ENCODE assay signal across 17 cellular contexts in genomic region chr18:7020995-7021777, GRCh38.
"Had no signal": no experiment of that assay in that cellular context is flagged by ENCODE, and none has a peak within 500 bp of the region (broad histone marks: within the 10 kb centered on the region; RNA-seq: fewer than 3 reads in every experiment).

No MANE protein-coding gene starts in this region.

- DNase-seq: activated CD4-positive, alpha-beta T cell treated with anti-CD3 and anti-CD28 coated beads, Interleukin-2, amount 10 ng/mL, durations not matched to agents 7 days and 5 days; activated CD4-positive, CD25-positive, alpha-beta regulatory T cell; activated naive CD4-positive, alpha-beta T cell treated with anti-CD3 and anti-CD28 coated beads, Interleukin-2, amount 50 U/mL, for 16 hours; amygdala; left cardiac atrium; naive B cell; posterior cingulate gyrus; small intestine; stimulated activated naive B cell treated with anti-CD40 and anti-IgM and Interleukin-4, amounts not matched to agents 10 μg/mL and 1 μg/mL and 100 μg/mL, for 72 hours; substantia nigra; transverse colon had no signal

- H3K9me3 Mint-ChIP-seq: activated CD4-positive, alpha-beta T cell treated with anti-CD3 and anti-CD28 coated beads, Interleukin-2, amount 10 ng/mL, durations not matched to agents 7 days and 5 days; brain had no signal

- H3K4me3 Mint-ChIP-seq: activated CD4-positive, alpha-beta T cell treated with anti-CD3 and anti-CD28 coated beads, Interleukin-2, amount 10 ng/mL, durations not matched to agents 7 days and 5 days; brain; naive B cell; stimulated activated naive B cell treated with anti-CD40 and anti-IgM and Interleukin-4, amounts not matched to agents 10 μg/mL and 1 μg/mL and 100 μg/mL, for 72 hours; T-helper 1 cell treated with Interleukin-12 subunit alpha and Interleukin-12 subunit beta and Interleukin-4 antibody, amounts not matched to agents 30 μg/mL and 1 μg/mL, for 36 hours had no signal

- H3K27ac Mint-ChIP-seq: activated CD4-positive, alpha-beta T cell treated with anti-CD3 and anti-CD28 coated beads, Interleukin-2, amount 10 ng/mL, durations not matched to agents 7 days and 5 days; activated T-helper 2 cell treated with anti-CD3 and anti-CD28 coated beads, Interferon-gamma antibody, Interleukin-2, Interleukin-4, amounts not matched to agents 10 μg/mL and 5 μg/mL and 100 μg/mL, durations not matched to agents 14 hours and 24 hours and 36 hours; brain; stimulated activated naive B cell treated with anti-CD40 and anti-IgM and Interleukin-4, amounts not matched to agents 10 μg/mL and 1 μg/mL and 100 μg/mL, for 72 hours; T-helper 1 cell treated with Interleukin-12 subunit alpha and Interleukin-12 subunit beta and Interleukin-4 antibody, amounts not matched to agents 30 μg/mL and 1 μg/mL, for 36 hours had no signal

- H3K36me3 Mint-ChIP-seq: naive B cell; stimulated activated naive B cell treated with anti-CD40 and anti-IgM and Interleukin-4, amounts not matched to agents 10 μg/mL and 1 μg/mL and 100 μg/mL, for 72 hours had no signal

- H3K9me3 ChIP-seq: neutrophil, right atrium auricular region, transverse colon had no signal

- H3K4me3 ChIP-seq: lung, right atrium auricular region, transverse colon had no signal

- H3K27me3 Mint-ChIP-seq: activated CD4-positive, alpha-beta T cell treated with anti-CD3 and anti-CD28 coated beads, Interleukin-2, amount 10 ng/mL, durations not matched to agents 7 days and 5 days; stimulated activated naive B cell treated with anti-CD40 and anti-IgM and Interleukin-4, amounts not matched to agents 10 μg/mL and 1 μg/mL and 100 μg/mL, for 72 hours had no signal

- H3K4me1 Mint-ChIP-seq: activated CD4-positive, alpha-beta T cell treated with anti-CD3 and anti-CD28 coated beads, Interleukin-2, amount 10 ng/mL, durations not matched to agents 7 days and 5 days; brain; naive B cell; stimulated activated naive B cell treated with anti-CD40 and anti-IgM and Interleukin-4, amounts not matched to agents 10 μg/mL and 1 μg/mL and 100 μg/mL, for 72 hours had no signal

- H3K4me1 ChIP-seq: right atrium auricular region, transverse colon had no signal

- H3K27me3 ChIP-seq: neutrophil, right atrium auricular region, transverse colon had no signal

- H3K27ac ChIP-seq: neutrophil, right atrium auricular region, transverse colon had no signal

- H3K36me3 ChIP-seq: neutrophil, right atrium auricular region, transverse colon had no signal
